Comparison of ENCODE assay signal across 1 cellular context in the genomic region with DNA sequence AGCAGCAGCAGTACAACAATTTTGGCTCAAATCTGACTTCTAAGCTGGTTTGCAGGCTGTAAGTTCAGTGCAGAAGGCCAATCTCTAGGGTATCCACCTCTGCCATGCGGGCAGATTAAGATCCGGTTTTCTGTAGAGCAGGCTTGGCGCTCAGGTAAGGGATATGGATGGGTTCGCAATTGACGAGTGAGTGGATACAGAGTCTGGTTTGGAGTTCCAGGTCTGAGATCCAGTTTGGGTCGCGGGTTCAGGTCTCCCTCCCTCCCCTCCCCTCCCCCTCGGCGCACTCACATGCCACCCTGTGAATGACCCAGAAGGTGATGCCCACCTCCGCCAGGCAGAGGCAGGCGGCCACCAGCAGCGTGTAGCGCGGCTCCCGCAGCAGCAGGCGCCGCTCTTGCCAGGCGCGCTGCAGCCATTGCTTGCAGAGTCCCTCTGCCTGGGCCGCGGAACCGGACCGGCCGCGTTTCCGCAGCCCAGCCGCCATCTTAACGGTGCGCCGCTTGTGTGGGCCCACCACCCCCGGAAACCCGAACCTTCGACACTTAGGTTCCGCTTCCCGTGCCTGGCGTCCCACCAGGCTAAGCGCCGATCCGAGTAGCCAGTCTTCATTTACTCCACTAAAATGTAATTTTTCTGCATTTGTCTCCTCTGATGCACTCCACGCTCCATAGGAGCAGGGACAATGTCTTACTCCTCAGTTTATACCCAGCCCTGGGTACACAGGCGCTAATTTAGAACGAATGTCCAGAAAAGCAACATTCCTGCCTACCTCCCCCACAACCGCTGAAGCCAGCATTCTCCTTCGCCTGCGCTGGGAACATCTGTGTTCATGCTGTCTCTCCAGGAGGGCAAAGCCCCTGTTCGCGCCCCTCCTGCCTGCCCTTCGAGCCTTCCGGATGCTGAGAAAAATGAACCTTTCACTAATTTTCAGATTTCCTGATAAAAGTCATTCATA.
TF ChIP-seq lines count a peak whose summit lies in the region.

Gene ALG3, minus strand, starts transcription at position 509 of the 958 bp plus-strand sequence. Its CDS starts 22 bp downstream, at position 487.

TF ChIP-seq in K562, 482 proteins besides CTCF, POLR2A, EP300 and RAD21 (continued from another document and continues in another):
- TF ChIP-seq, protein P1, sequence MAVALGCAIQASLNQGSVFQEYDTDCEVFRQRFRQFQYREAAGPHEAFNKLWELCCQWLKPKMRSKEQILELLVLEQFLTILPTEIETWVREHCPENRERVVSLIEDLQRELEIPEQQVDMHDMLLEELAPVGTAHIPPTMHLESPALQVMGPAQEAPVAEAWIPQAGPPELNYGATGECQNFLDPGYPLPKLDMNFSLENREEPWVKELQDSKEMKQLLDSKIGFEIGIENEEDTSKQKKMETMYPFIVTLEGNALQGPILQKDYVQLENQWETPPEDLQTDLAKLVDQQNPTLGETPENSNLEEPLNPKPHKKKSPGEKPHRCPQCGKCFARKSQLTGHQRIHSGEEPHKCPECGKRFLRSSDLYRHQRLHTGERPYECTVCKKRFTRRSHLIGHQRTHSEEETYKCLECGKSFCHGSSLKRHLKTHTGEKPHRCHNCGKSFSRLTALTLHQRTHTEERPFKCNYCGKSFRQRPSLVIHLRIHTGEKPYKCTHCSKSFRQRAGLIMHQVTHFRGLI (CRISPR knock-in tag; IDR thresholded peaks at IDR 0.05), result no peak
- TF ChIP-seq RFX5 (IDR thresholded peaks at IDR 0.05; ENCODE audit: low read depth, low read length), result no peak
- peak; percentile 81 for TF ChIP-seq HCFC1 (IDR thresholded peaks at IDR 0.05; ENCODE audit: low read depth, low read length)
- TF ChIP-seq ZHX1 (conservative IDR thresholded peaks at IDR 0.05; ENCODE audit: low read length), result no peak; the same call in 1 of the 2 replicates
- no peak for TF ChIP-seq RFX7 (CRISPR knock-in tag; IDR thresholded peaks at IDR 0.05)
- TF ChIP-seq TGIF2 (CRISPR knock-in tag; IDR thresholded peaks at IDR 0.05), result no peak
- peak; percentile 50; the same call in 1 of the 2 replicates for TF ChIP-seq NCOR1 (IDR thresholded peaks at IDR 0.05)
- peak; percentile 60 for TF ChIP-seq NFE2 (IDR thresholded peaks at IDR 0.05; ENCODE audit: low read depth)
- peak; percentile 44 for TF ChIP-seq JUND (IDR thresholded peaks at IDR 0.05; ENCODE audit: borderline replicate concordance, low read depth, low read length)
- TF ChIP-seq JUND (tag; IDR thresholded peaks at IDR 0.05; ENCODE audit: borderline replicate concordance, low read depth, low read length), result no peak
- peak; percentile 63 to 87; a peak in 3 of 4 replicates for TF ChIP-seq MAZ (CRISPR knock-in tag; conservative IDR thresholded peaks at IDR 0.05 in 1 of 2, IDR thresholded peaks at IDR 0.05 in 1 of 2)
- TF ChIP-seq XRCC5 (IDR thresholded peaks at IDR 0.05; ENCODE audit: low read depth, low read length), result peak; percentile 97
- no peak for TF ChIP-seq ESRRB (CRISPR knock-in tag; IDR thresholded peaks at IDR 0.05; ENCODE audit: borderline replicate concordance)
- no peak for TF ChIP-seq ZNF830 (CRISPR knock-in tag; IDR thresholded peaks at IDR 0.05)
- TF ChIP-seq ZNF76 (CRISPR knock-in tag; IDR thresholded peaks at IDR 0.05; ENCODE audit: borderline replicate concordance), result 0 out of 2 replicates have a peak, but pooled peaks have one; percentile 46
- no peak; the same call in none of the 2 replicates for TF ChIP-seq ATF7 (IDR thresholded peaks at IDR 0.05)
- TF ChIP-seq, protein P2, sequence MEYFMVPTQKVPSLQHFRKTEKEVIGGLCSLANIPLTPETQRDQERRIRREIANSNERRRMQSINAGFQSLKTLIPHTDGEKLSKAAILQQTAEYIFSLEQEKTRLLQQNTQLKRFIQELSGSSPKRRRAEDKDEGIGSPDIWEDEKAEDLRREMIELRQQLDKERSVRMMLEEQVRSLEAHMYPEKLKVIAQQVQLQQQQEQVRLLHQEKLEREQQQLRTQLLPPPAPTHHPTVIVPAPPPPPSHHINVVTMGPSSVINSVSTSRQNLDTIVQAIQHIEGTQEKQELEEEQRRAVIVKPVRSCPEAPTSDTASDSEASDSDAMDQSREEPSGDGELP (CRISPR knock-in tag; IDR thresholded peaks at IDR 0.05; ENCODE audit: borderline replicate concordance), result peak; percentile 63; the same call in 1 of the 2 replicates
- peak; percentile 97 to 99 (median 98) for TF ChIP-seq YY1 (IDR thresholded peaks at IDR 0.05; ENCODE audit: borderline replicate concordance in 1 of 3, control insufficient read depth in 1 of 3, extremely low read depth in 1 of 3, insufficient read depth in 3 of 3, insufficient read length in 1 of 3, insufficient replicate concordance in 2 of 3, low read depth in 1 of 3, low read length in 2 of 3)
- no peak for TF ChIP-seq FOSL1 (tag; conservative IDR thresholded peaks at IDR 0.05)
- TF ChIP-seq SRSF3 (IDR thresholded peaks at IDR 0.05; ENCODE audit: insufficient read depth, low read length), result 0 out of 2 replicates have a peak, but pooled peaks have one; percentile 28
- TF ChIP-seq PATZ1 (CRISPR knock-in tag; IDR thresholded peaks at IDR 0.05; ENCODE audit: borderline replicate concordance), result 0 out of 2 replicates have a peak, but pooled peaks have one; percentile 29
- TF ChIP-seq NR1H2 (CRISPR knock-in tag; IDR thresholded peaks at IDR 0.05), result peak; percentile 3; the same call in 1 of the 2 replicates
- TF ChIP-seq ZNF644 (tag; IDR thresholded peaks at IDR 0.05; ENCODE audit: low read depth), result 0 out of 2 replicates have a peak, but pooled peaks have one; percentile 25
- TF ChIP-seq, protein P3, sequence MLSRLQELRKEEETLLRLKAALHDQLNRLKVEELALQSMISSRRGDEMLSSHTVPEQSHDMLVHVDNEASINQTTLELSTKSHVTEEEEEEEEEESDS (CRISPR knock-in tag; IDR thresholded peaks at IDR 0.05), result no peak
- no peak for TF ChIP-seq HOXB6 (CRISPR knock-in tag; IDR thresholded peaks at IDR 0.05; ENCODE audit: borderline replicate concordance)
- TF ChIP-seq PRPF4 (IDR thresholded peaks at IDR 0.05; ENCODE audit: insufficient read depth, low read depth, low read length, poor library complexity, severe bottlenecking), result peak; percentile 35
- TF ChIP-seq, protein P4, sequence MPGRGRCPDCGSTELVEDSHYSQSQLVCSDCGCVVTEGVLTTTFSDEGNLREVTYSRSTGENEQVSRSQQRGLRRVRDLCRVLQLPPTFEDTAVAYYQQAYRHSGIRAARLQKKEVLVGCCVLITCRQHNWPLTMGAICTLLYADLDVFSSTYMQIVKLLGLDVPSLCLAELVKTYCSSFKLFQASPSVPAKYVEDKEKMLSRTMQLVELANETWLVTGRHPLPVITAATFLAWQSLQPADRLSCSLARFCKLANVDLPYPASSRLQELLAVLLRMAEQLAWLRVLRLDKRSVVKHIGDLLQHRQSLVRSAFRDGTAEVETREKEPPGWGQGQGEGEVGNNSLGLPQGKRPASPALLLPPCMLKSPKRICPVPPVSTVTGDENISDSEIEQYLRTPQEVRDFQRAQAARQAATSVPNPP (IDR thresholded peaks at IDR 0.05; ENCODE audit: borderline replicate concordance, insufficient read depth, insufficient read length), result no peak
- TF ChIP-seq, protein P5, sequence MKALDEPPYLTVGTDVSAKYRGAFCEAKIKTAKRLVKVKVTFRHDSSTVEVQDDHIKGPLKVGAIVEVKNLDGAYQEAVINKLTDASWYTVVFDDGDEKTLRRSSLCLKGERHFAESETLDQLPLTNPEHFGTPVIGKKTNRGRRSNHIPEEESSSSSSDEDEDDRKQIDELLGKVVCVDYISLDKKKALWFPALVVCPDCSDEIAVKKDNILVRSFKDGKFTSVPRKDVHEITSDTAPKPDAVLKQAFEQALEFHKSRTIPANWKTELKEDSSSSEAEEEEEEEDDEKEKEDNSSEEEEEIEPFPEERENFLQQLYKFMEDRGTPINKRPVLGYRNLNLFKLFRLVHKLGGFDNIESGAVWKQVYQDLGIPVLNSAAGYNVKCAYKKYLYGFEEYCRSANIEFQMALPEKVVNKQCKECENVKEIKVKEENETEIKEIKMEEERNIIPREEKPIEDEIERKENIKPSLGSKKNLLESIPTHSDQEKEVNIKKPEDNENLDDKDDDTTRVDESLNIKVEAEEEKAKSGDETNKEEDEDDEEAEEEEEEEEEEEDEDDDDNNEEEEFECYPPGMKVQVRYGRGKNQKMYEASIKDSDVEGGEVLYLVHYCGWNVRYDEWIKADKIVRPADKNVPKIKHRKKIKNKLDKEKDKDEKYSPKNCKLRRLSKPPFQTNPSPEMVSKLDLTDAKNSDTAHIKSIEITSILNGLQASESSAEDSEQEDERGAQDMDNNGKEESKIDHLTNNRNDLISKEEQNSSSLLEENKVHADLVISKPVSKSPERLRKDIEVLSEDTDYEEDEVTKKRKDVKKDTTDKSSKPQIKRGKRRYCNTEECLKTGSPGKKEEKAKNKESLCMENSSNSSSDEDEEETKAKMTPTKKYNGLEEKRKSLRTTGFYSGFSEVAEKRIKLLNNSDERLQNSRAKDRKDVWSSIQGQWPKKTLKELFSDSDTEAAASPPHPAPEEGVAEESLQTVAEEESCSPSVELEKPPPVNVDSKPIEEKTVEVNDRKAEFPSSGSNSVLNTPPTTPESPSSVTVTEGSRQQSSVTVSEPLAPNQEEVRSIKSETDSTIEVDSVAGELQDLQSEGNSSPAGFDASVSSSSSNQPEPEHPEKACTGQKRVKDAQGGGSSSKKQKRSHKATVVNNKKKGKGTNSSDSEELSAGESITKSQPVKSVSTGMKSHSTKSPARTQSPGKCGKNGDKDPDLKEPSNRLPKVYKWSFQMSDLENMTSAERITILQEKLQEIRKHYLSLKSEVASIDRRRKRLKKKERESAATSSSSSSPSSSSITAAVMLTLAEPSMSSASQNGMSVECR (CRISPR knock-in tag; IDR thresholded peaks at IDR 0.05), result peak; percentile 75; the same call in 1 of the 2 replicates
- peak; percentile 43 for TF ChIP-seq CHD2 (IDR thresholded peaks at IDR 0.05; ENCODE audit: low read depth, low read length)
- no peak for TF ChIP-seq HMG20B (CRISPR knock-in tag; IDR thresholded peaks at IDR 0.05)
- no peak for TF ChIP-seq IRF1 (CRISPR knock-in tag; IDR thresholded peaks at IDR 0.05; ENCODE audit: borderline replicate concordance)
- peak; percentile 78 for TF ChIP-seq DIDO1 (tag; IDR thresholded peaks at IDR 0.05; ENCODE audit: low read depth)
- no peak for TF ChIP-seq RBM14 (IDR thresholded peaks at IDR 0.05; ENCODE audit: borderline replicate concordance, insufficient read depth, low read depth, low read length)
- TF ChIP-seq ADNP (tag; IDR thresholded peaks at IDR 0.05), result no peak
- TF ChIP-seq SRSF9 (IDR thresholded peaks at IDR 0.05; ENCODE audit: borderline replicate concordance, low read depth, low read length), result no peak
- TF ChIP-seq ELF4 (CRISPR knock-in tag; IDR thresholded peaks at IDR 0.05), result 0 out of 2 replicates have a peak, but pooled peaks have one; percentile 69
- peak; percentile 65; the same call in 1 of the 2 replicates for TF ChIP-seq THAP12 (CRISPR knock-in tag; IDR thresholded peaks at IDR 0.05)
- TF ChIP-seq FOXJ3 (CRISPR knock-in tag; IDR thresholded peaks at IDR 0.05), result no peak
- no peak for TF ChIP-seq ZNF445 (CRISPR knock-in tag; IDR thresholded peaks at IDR 0.05; ENCODE audit: low read depth)
- TF ChIP-seq ZC3H11A (IDR thresholded peaks at IDR 0.05; ENCODE audit: low read depth, low read length), result 0 out of 2 replicates have a peak, but pooled peaks have one; percentile 76
- no peak for TF ChIP-seq ARNT (IDR thresholded peaks at IDR 0.05)
- TF ChIP-seq E2F3 (CRISPR knock-in tag; IDR thresholded peaks at IDR 0.05), result 0 out of 2 replicates have a peak, but pooled peaks have one; percentile 25
